Comparison of ENCODE assay signal across 17 cellular contexts in genomic region chr6:18241208-18241836, GRCh38. TPM values are rescaled to one million over a fixed set of nuclear protein-coding genes. Genes with fewer than 3 reads are reported as not detected.
DNase-seq lines count a peak whose midpoint lies in the region; ATAC-seq, FAIRE-seq and TF ChIP-seq lines count a peak whose summit lies in the region.
"Had no signal": no experiment of that assay in that cellular context is flagged by ENCODE, and none has a peak within 500 bp of the region (broad histone marks: within the 10 kb centered on the region; RNA-seq: fewer than 3 reads in every experiment).

No MANE protein-coding gene starts in this region.

- no peaks in the 10 kb centered on the region for H3K9me2 ChIP-seq in SK-N-SH

- peaks cover 45% of the 10 kb centered on the region for H3K4me1 Mint-ChIP-seq in HFFc6 (ENCODE audit: low read depth)
- peaks cover 49% of the 10 kb centered on the region for H3K4me1 Mint-ChIP-seq in activated T-helper 1 cell treated with anti-CD3 and anti-CD28 coated beads, Interleukin-12 subunit alpha, Interleukin-12 subunit beta, Interleukin-2, Interleukin-4 antibody, amounts not matched to agents 30 ng/mL and 10 ng/mL and 1 ng/mL, durations not matched to agents 14 hours and 24 hours and 36 hours (ENCODE audit: low read depth)

- intact Hi-C loops in activated T-helper 1 cell treated with anti-CD3 and anti-CD28 coated beads, Interleukin-12 subunit alpha, Interleukin-12 subunit beta, Interleukin-2, Interleukin-4 antibody, amounts not matched to agents 30 ng/mL and 10 ng/mL and 1 ng/mL, durations not matched to agents 14 hours and 24 hours and 36 hours (cut with micrococcal nuclease) = loop anchor here (1.0 to 5.0 kb wide), 2 partner anchors 22 to 84 kb away; partner anchors contain the start of genes KDM1B and TPMT

- peak; percentile 37; the same call in 2 of the 3 replicates for ATAC-seq in SK-N-SH treated with all-trans-retinoic acid at 6 μM for 48 hours
- ATAC-seq: heart left ventricle had no signal

- H3K36me3 Mint-ChIP-seq in HFFc6 (ENCODE audit: low read depth) = peaks cover 71% of the 10 kb centered on the region
- H3K36me3 Mint-ChIP-seq in activated T-helper 1 cell treated with anti-CD3 and anti-CD28 coated beads, Interleukin-12 subunit alpha, Interleukin-12 subunit beta, Interleukin-2, Interleukin-4 antibody, amounts not matched to agents 30 ng/mL and 10 ng/mL and 1 ng/mL, durations not matched to agents 14 hours and 24 hours and 36 hours (ENCODE audit: low read depth) = peaks cover 62% of the 10 kb centered on the region

- WGBS in SK-N-SH (ENCODE audit: low lambda C conversion rate) = 89% methylated on average over 1 of the region's 1 CpG
- WGBS in small intestine, 3 donors = 36 to 50% (median 44%) methylated on average over 1 of the region's 1 CpG

- no peak overlapping the region for H3K9ac ChIP-seq in SK-N-SH

- no peak overlapping the region for H2AFZ ChIP-seq in SK-N-SH (ENCODE audit: low read depth)

- H3K27ac ChIP-seq in SK-N-SH (ENCODE audit: low read depth in 2 of 2, low read length in 1 of 2) (peak overlapping the region in 1 of 2 experiments; percentile 63; a peak in 2 of 4 replicates), small intestine (ENCODE audit: low read depth in 1 of 2, low read length in 1 of 2) (no peak overlapping the region)
- H3K27ac ChIP-seq: psoas muscle had no signal

- TF ChIP-seq CTCF in SK-N-SH (IDR thresholded peaks at IDR 0.05) (no peak), HFFc6 (IDR thresholded peaks at IDR 0.05) (no peak)

- peaks cover 57 to 64% of the 10 kb centered on the region in 2 experiments for H3K36me3 ChIP-seq in SK-N-SH (replicated peaks in 1 of 2; ENCODE audit: control insufficient read depth in 1 of 2, insufficient read depth in 2 of 2, low read length in 1 of 2)
- peaks cover 4 to 9% of the 10 kb centered on the region in 2 donors for H3K36me3 ChIP-seq in small intestine (ENCODE audit: control insufficient read depth in 2 of 2, insufficient read depth in 2 of 2, low read length in 2 of 2)

- no peak overlapping the region for H3K4me3 Mint-ChIP-seq in HFFc6
- no peak overlapping the region for H3K4me3 Mint-ChIP-seq in activated T-helper 1 cell treated with anti-CD3 and anti-CD28 coated beads, Interleukin-12 subunit alpha, Interleukin-12 subunit beta, Interleukin-2, Interleukin-4 antibody, amounts not matched to agents 30 ng/mL and 10 ng/mL and 1 ng/mL, durations not matched to agents 14 hours and 24 hours and 36 hours
- H3K4me3 Mint-ChIP-seq: IgD-negative memory B cell had no signal

- H3K27me3 ChIP-seq in SK-N-SH (ENCODE audit: insufficient read depth) (no peaks in the 10 kb centered on the region), small intestine (ENCODE audit: control insufficient read depth in 2 of 2, insufficient read depth in 2 of 2, low read length in 2 of 2) (no peaks in the 10 kb centered on the region)
- H3K27me3 ChIP-seq: heart left ventricle had no signal

- no peaks in the 10 kb centered on the region for H3K9me3 ChIP-seq in SK-N-SH
- no peaks in the 10 kb centered on the region for H3K9me3 ChIP-seq in small intestine (ENCODE audit: control insufficient read depth, low read depth)
- H3K9me3 ChIP-seq: heart left ventricle, psoas muscle had no signal

- H3K4me3 ChIP-seq in SK-N-SH (ENCODE audit: low read depth in 2 of 2, low read length in 1 of 2) = no peak overlapping the region
- H3K4me3 ChIP-seq in small intestine (ENCODE audit: low read depth in 1 of 2, low read length in 2 of 2) = no peak overlapping the region
- H3K4me3 ChIP-seq: heart left ventricle, lung, psoas muscle had no signal

- H3K4me1 ChIP-seq in SK-N-SH (ENCODE audit: control insufficient read depth in 1 of 2, insufficient read depth in 2 of 2, low read depth in 1 of 2, low read length in 1 of 2) = no peaks in the 10 kb centered on the region
- peaks cover 0 to 6% of the 10 kb centered on the region in 2 donors for H3K4me1 ChIP-seq in small intestine (ENCODE audit: control insufficient read depth in 2 of 2, insufficient read depth in 1 of 2, low read depth in 1 of 2, low read length in 1 of 2)
- H3K4me1 ChIP-seq: psoas muscle had no signal

- no peak for FAIRE-seq in small intestine (lab: Jason Lieb, UNC)

- H3K79me2 ChIP-seq in SK-N-SH (ENCODE audit: insufficient read depth) = peaks cover 73% of the 10 kb centered on the region

- H3K9me3 Mint-ChIP-seq in HFFc6 = no peaks in the 10 kb centered on the region
- peaks cover 5% of the 10 kb centered on the region for H3K9me3 Mint-ChIP-seq in activated T-helper 1 cell treated with anti-CD3 and anti-CD28 coated beads, Interleukin-12 subunit alpha, Interleukin-12 subunit beta, Interleukin-2, Interleukin-4 antibody, amounts not matched to agents 30 ng/mL and 10 ng/mL and 1 ng/mL, durations not matched to agents 14 hours and 24 hours and 36 hours
- H3K9me3 Mint-ChIP-seq: IgD-negative memory B cell had no signal

- POLR2A ChIA-PET in SK-N-SH (lab: Yijun Ruan, JAX) = no interaction called here

- DNase-seq in SK-N-SH (no peak), HFFc6 (peak; percentile 23), kidney tubule cell (ENCODE audit: low spot score) (peak; percentile 39), EL (no peak), small intestine (no peak), ecto neural progenitor cell (ENCODE audit: low spot score) (no peak)
- DNase-seq in activated T-helper 1 cell treated with anti-CD3 and anti-CD28 coated beads, Interleukin-12 subunit alpha, Interleukin-12 subunit beta, Interleukin-2, Interleukin-4 antibody, amounts not matched to agents 30 ng/mL and 10 ng/mL and 1 ng/mL, durations not matched to agents 14 hours and 24 hours and 36 hours (ENCODE audit: low spot score) = no peak
- DNase-seq: 8988T; DMS79 treated with DMSO at 0.1 percent for 48 hours; heart left ventricle; NCI-H2081 treated with DMSO at 0.1 percent for 48 hours; OCI-M1; psoas muscle; stimulated activated CD4-positive, alpha-beta T cell treated with anti-CD3 and anti-CD28 coated beads, Interleukin-4, amount 100 ng/mL, for 4 hours had no signal

- no peak overlapping the region for H3K4me2 ChIP-seq in SK-N-SH

- TF ChIP-seq RAD21 in SK-N-SH (IDR thresholded peaks at IDR 0.05; ENCODE audit: low read length) = no peak

- peaks cover 27% of the 10 kb centered on the region for H3F3A ChIP-seq in SK-N-SH (replicated peaks; ENCODE audit: insufficient read depth)

- no peaks in the 10 kb centered on the region for H4K20me1 ChIP-seq in SK-N-SH (ENCODE audit: insufficient read depth)

- TF ChIP-seq EP300 in SK-N-SH (IDR thresholded peaks at IDR 0.05; ENCODE audit: borderline replicate concordance in 1 of 2, low read depth in 1 of 2, low read length in 1 of 2) = no peak

- H3K27me3 Mint-ChIP-seq in HFFc6 (ENCODE audit: insufficient read depth) = no peaks in the 10 kb centered on the region
- H3K27me3 Mint-ChIP-seq in activated T-helper 1 cell treated with anti-CD3 and anti-CD28 coated beads, Interleukin-12 subunit alpha, Interleukin-12 subunit beta, Interleukin-2, Interleukin-4 antibody, amounts not matched to agents 30 ng/mL and 10 ng/mL and 1 ng/mL, durations not matched to agents 14 hours and 24 hours and 36 hours (ENCODE audit: insufficient read depth) = no peaks in the 10 kb centered on the region
- H3K27me3 Mint-ChIP-seq: IgD-negative memory B cell had no signal

- CTCF ChIA-PET in SK-N-SH (lab: Yijun Ruan, JAX) = interaction anchor here (0.9 to 1.0 kb wide), 2 partner anchors 21 to 82 kb away, joined by 3 to 4 read pairs; no protein-coding TSS in a partner anchor

- H3K27ac Mint-ChIP-seq in HFFc6 = peak overlapping the region; percentile 86
- peak overlapping the region; percentile 68 for H3K27ac Mint-ChIP-seq in activated T-helper 1 cell treated with anti-CD3 and anti-CD28 coated beads, Interleukin-12 subunit alpha, Interleukin-12 subunit beta, Interleukin-2, Interleukin-4 antibody, amounts not matched to agents 30 ng/mL and 10 ng/mL and 1 ng/mL, durations not matched to agents 14 hours and 24 hours and 36 hours

TF ChIP-seq in SK-N-SH treated with all-trans-retinoic acid at 6 μM for 48 hours, 23 proteins besides CTCF, POLR2A, EP300 and RAD21 (continues in another document):
- no peak for TF ChIP-seq ARNTL (CRISPR knock-in tag; IDR thresholded peaks at IDR 0.05; ENCODE audit: borderline replicate concordance, low read depth)

TF ChIP-seq in SK-N-SH, 30 proteins besides CTCF, POLR2A, EP300 and RAD21:
- TF ChIP-seq JUND (IDR thresholded peaks at IDR 0.05) (no peak; the same call in 1 of the 2 replicates), MEF2A (IDR thresholded peaks at IDR 0.05; ENCODE audit: borderline replicate concordance, low read depth) (no peak), FOSL2 (IDR thresholded peaks at IDR 0.05; ENCODE audit: borderline replicate concordance, low read depth) (no peak), RCOR1 (IDR thresholded peaks at IDR 0.05; ENCODE audit: low read length) (no peak), NRF1 (IDR thresholded peaks at IDR 0.05; ENCODE audit: low read depth, low read length) (no peak), RFX5 (IDR thresholded peaks at IDR 0.05; ENCODE audit: low read length) (no peak), PBX3 (IDR thresholded peaks at IDR 0.05) (no peak), GABPA (IDR thresholded peaks at IDR 0.05; ENCODE audit: low read depth) (no peak)

RNA-seq across cellular contexts. Expression of gene DEK, which starts 23.0 kb away (rescaled TPM):
- polyA plus RNA-seq in SK-N-SH (2012; rRNA removed) = 34.2 and 35.7 TPM in 2 replicates
- 49.1 and 63.6 TPM in 2 replicates for polyA plus RNA-seq in SK-N-SH (2012; cell fraction: cytosol; rRNA removed)
- polyA plus RNA-seq in SK-N-SH (2012; cell fraction: nucleus; rRNA removed) = 14.3 and 22.4 TPM in 2 replicates
- 100 to 1,000 TPM in 5 of 6 experiments, 10 to 100 TPM in 1; 76.7 to 144 (median 132) TPM for total RNA-seq in HFFc6 (2021; fragmentation: NEBNext Ultra II Directional; extraction: Animal tissue kit (Norgen Biotek cat#: 25700))
- 163 and 170 TPM in 2 replicates for total RNA-seq in activated T-helper 1 cell treated with anti-CD3 and anti-CD28 coated beads, Interleukin-12 subunit alpha, Interleukin-12 subunit beta, Interleukin-2, Interleukin-4 antibody, amounts not matched to agents 30 ng/mL and 10 ng/mL and 1 ng/mL, durations not matched to agents 14 hours and 24 hours and 36 hours
- polyA plus RNA-seq in small intestine = 10 to 100 TPM; 55.7 to 77.2 (median 61.1) TPM

Comparison
In these comparisons a context has a peak if more than half of its experiments do, and no peak if none do; other contexts are left out.
1. DNase-seq: peak in HFFc6 (single experiment) and kidney tubule cell (single experiment); none in SK-N-SH (single experiment), activated T-helper 1 cell treated with anti-CD3 and anti-CD28 coated beads, Interleukin-12 subunit alpha, Interleukin-12 subunit beta, Interleukin-2, Interleukin-4 antibody, amounts not matched to agents 30 ng/mL and 10 ng/mL and 1 ng/mL, durations not matched to agents 14 hours and 24 hours and 36 hours (single experiment), EL (single experiment), small intestine (single experiment) and ecto neural progenitor cell (single experiment).